In genomic region chr6:29325777-29326176, GRCh38 we compare ENCODE assay signal across 40 cellular contexts. TPM values are rescaled to one million over a fixed set of nuclear protein-coding genes. Genes with fewer than 3 reads are reported as not detected.
"Had no signal": no experiment of that assay in that cellular context is flagged by ENCODE, and none has a peak within 500 bp of the region (broad histone marks: within the 10 kb centered on the region; RNA-seq: fewer than 3 reads in every experiment).

No MANE protein-coding gene starts in this region.

- DNase-seq: Karpas-422, Kasumi-1, MG63, MM.1S, MV-4-11, NCI-H1048, NCI-H1092, NCI-H1092 treated with DMSO at 0.1 percent for 48 hours, NCI-H1105, NCI-H1105 treated with DMSO at 0.1 percent for 48 hours, NCI-H1417, NCI-H1417 treated with DMSO at 0.1 percent for 48 hours, NCI-H1436, NCI-H1436 treated with DMSO at 0.1 percent for 48 hours, NCI-H146, NCI-H1694, NCI-H1694 treated with DMSO at 0.1 percent for 48 hours, NCI-H187, NCI-H187 treated with DMSO at 0.1 percent for 48 hours, NCI-H1930, NCI-H2029, NCI-H2029 treated with DMSO at 0.1 percent for 48 hours, NCI-H2081, NCI-H2081 treated with DMSO at 0.1 percent for 48 hours, NCI-H2107, NCI-H2171, NCI-H2171 treated with DMSO at 0.1 percent for 48 hours, NCI-H2227 treated with DMSO at 0.1 percent for 48 hours, NCI-H226, NCI-H345, NCI-H446, NCI-H446 treated with DMSO at 0.1 percent for 48 hours, NCI-H510A, NCI-H510A treated with DMSO at 0.1 percent for 48 hours, NCI-H524, NCI-H524 treated with DMSO at 0.1 percent for 48 hours had no signal

- H3K36me3 ChIP-seq: MG63 had no signal

- H3K4me3 ChIP-seq: MG63 had no signal

- H3K27me3 ChIP-seq: MG63 had no signal

- H3K9me3 ChIP-seq: MG63 had no signal

RNA-seq across cellular contexts. Expression of gene OR14J1, which starts 24.3 kb away (rescaled TPM):
- total RNA-seq: LHCN-M2, M059J, MCF 10A, NCI-H460 had no signal

RNA-seq across cellular contexts. Expression of gene OR5V1, which starts 42.9 kb away (rescaled TPM):
- total RNA-seq: LHCN-M2, M059J, MCF 10A, NCI-H460 had no signal

RNA-seq across cellular contexts. Expression of gene OR12D3, which starts 49.3 kb away (rescaled TPM):
- total RNA-seq: LHCN-M2, M059J, MCF 10A, NCI-H460 had no signal
